8 cellular contexts compared by ENCODE assay signal in genomic region chr1:24555591-24556413, GRCh38. TPM values are rescaled to one million over a fixed set of nuclear protein-coding genes. Genes with fewer than 3 reads are reported as not detected.
DNase-seq lines count a peak whose midpoint lies in the region; ATAC-seq and TF ChIP-seq lines count a peak whose summit lies in the region.

A gene with protein sequence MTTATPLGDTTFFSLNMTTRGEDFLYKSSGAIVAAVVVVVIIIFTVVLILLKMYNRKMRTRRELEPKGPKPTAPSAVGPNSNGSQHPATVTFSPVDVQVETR (plus strand): TSS chr1:24556087. CDS start chr1:24595431, 39,344 bp downstream.

- peak within 1 kb of the TSS; percentile 93 for H3K27ac ChIP-seq in WERI-Rb-1

- H3K9me3 Mint-ChIP-seq in naive B cell, result no peaks in the 10 kb centered on the region

- TF ChIP-seq CTCF in WERI-Rb-1 (IDR thresholded peaks at IDR 0.05; ENCODE audit: low read depth, low read length), result 0 out of 2 replicates have a peak, but pooled peaks have one; percentile 3

- H3K36me3 ChIP-seq in HAP-1 (replicated peaks) (no peaks in the 10 kb centered on the region), WERI-Rb-1 (no peaks in the 10 kb centered on the region)

- H3K27me3 ChIP-seq in HAP-1 (ENCODE audit: low read depth) (no peaks in the 10 kb centered on the region), WERI-Rb-1 (ENCODE audit: insufficient read depth, low read depth, severe bottlenecking) (no peaks in the 10 kb centered on the region)

- H3K27me3 Mint-ChIP-seq in naive B cell, result peaks cover 12 to 31% (median 27%) of the 10 kb centered on the region in 3 donors

- H3K9me3 ChIP-seq in HAP-1, result no peaks in the 10 kb centered on the region
- H3K9me3 ChIP-seq in WERI-Rb-1 (ENCODE audit: severe bottlenecking), result peaks cover 4% of the 10 kb centered on the region

- peaks cover 11% of the 10 kb centered on the region for H3K4me1 ChIP-seq in HAP-1

- peak within 1 kb of the TSS; percentile 24 for H3K4me3 ChIP-seq in HAP-1
- peak within 1 kb of the TSS; percentile 30 for H3K4me3 ChIP-seq in WERI-Rb-1 (ENCODE audit: low read depth, low read length)

- peak within 1 kb of the TSS in 3 of 6 donors; percentile 24 to 67 (median 51) for H3K27ac Mint-ChIP-seq in naive B cell

- in situ Hi-C loops in HAP-1 (cut with MboI; ENCODE audit: low sequenced_read_pairs), result no loop called here

- DNase-seq in HAP-1 (ENCODE audit: low spot score in 2 of 2) (peak in 1 of 2 experiments; percentile 55), WERI-Rb-1 (peak; percentile 45), ecto neural progenitor cell (ENCODE audit: low spot score) (peak; percentile 58), naive B cell (peak; percentile 23), medulla oblongata (ENCODE audit: extremely low spot score) (no peak), RKO (ENCODE audit: low spot score) (no peak)

- ATAC-seq in naive B cell (ENCODE audit: low read depth in 2 of 2) (peak; percentile 79 to 80), HG03521 (IDR thresholded peaks at IDR 0.05; ENCODE audit: unreplicated experiment) (no peak), HG03442 (IDR thresholded peaks at IDR 0.05; ENCODE audit: unreplicated experiment) (no peak)

- H3K4me3 Mint-ChIP-seq in naive B cell, result peak within 1 kb of the TSS; percentile 57 to 87 (median 84)

- peaks cover 12 to 35% (median 24%) of the 10 kb centered on the region in 3 donors for H3K4me1 Mint-ChIP-seq in naive B cell

- no peaks in the 10 kb centered on the region for H3K36me3 Mint-ChIP-seq in naive B cell

RNA-seq across cellular contexts. Expression of the gene that starts here (rescaled TPM):
- not detected for polyA plus RNA-seq in naive B cell (ENCODE audit: low read depth in 6 of 6)

Comparison
In these comparisons a context has a peak if more than half of its experiments do, and no peak if none do; other contexts are left out.
1. Peak in DNase-seq and ATAC-seq in naive B cell; RNA of the gene not detected or under 1 TPM.
2. DNase-seq: peak in WERI-Rb-1 (single experiment) and ecto neural progenitor cell (single experiment); none in medulla oblongata (single experiment) and RKO (single experiment).